8 cellular contexts compared by ENCODE assay signal in the genomic region with DNA sequence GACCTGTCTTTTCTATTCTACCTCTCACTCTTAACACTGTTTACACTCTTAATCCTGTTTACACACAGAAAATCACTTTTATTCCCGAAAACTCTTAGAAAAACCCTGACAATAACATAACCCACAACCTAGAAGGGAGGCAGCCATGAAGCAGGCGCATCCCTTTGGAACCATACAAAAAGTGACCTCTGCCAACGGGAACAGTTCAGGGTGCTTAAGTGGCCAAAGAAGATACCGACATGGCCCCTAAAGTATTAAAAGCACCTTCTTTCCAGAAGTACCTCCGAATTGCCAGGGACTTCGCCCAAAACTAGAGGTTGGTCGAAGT. TPM values are rescaled to one million over a fixed set of nuclear protein-coding genes. Genes with fewer than 3 reads are reported as not detected.
DNase-seq lines count a peak whose midpoint lies in the region; ATAC-seq lines count a peak whose summit lies in the region.

No MANE protein-coding gene starts in this region.

- no peaks in the 10 kb centered on the region for H3K27me3 ChIP-seq in iPS DF 6.9 (ENCODE audit: control insufficient read depth, insufficient read depth, low read length)

- CTCF ChIA-PET in activated CD8-positive, alpha-beta memory T cell treated with anti-CD3 and anti-CD28 coated beads, Interleukin-2, amount 10 ng/mL, durations not matched to agents 7 days and 5 days (lab: Charles Lee), result interaction anchor here (1.0 kb wide), 1 partner anchor 13 kb away, joined by 4 read pairs; no protein-coding TSS in a partner anchor
- CTCF ChIA-PET in activated CD8-positive, alpha-beta T cell treated with anti-CD3 and anti-CD28 coated beads, Interleukin-2, amount 10 ng/mL, durations not matched to agents 7 days and 5 days (lab: Charles Lee), result no interaction called here

- peak overlapping the region; percentile 98 for H3K27ac Mint-ChIP-seq in activated CD8-positive, alpha-beta memory T cell treated with anti-CD3 and anti-CD28 coated beads, Interleukin-2, amount 10 ng/mL, durations not matched to agents 7 days and 5 days
- peak overlapping the region; percentile 97 for H3K27ac Mint-ChIP-seq in activated CD8-positive, alpha-beta T cell treated with anti-CD3 and anti-CD28 coated beads, Interleukin-2, amount 10 ng/mL, durations not matched to agents 7 days and 5 days
- peak overlapping the region; percentile 96 for H3K27ac Mint-ChIP-seq in stimulated activated naive B cell treated with anti-CD40 and anti-IgM and Interleukin-4, amounts not matched to agents 10 μg/mL and 1 μg/mL and 100 μg/mL, for 72 hours

- H3K4me3 Mint-ChIP-seq in activated CD8-positive, alpha-beta memory T cell treated with anti-CD3 and anti-CD28 coated beads, Interleukin-2, amount 10 ng/mL, durations not matched to agents 7 days and 5 days, result peak overlapping the region; percentile 97
- H3K4me3 Mint-ChIP-seq in activated CD8-positive, alpha-beta T cell treated with anti-CD3 and anti-CD28 coated beads, Interleukin-2, amount 10 ng/mL, durations not matched to agents 7 days and 5 days, result peak overlapping the region; percentile 99
- peak overlapping the region; percentile 92 to 95 for H3K4me3 Mint-ChIP-seq in stimulated activated naive B cell treated with anti-CD40 and anti-IgM and Interleukin-4, amounts not matched to agents 10 μg/mL and 1 μg/mL and 100 μg/mL, for 72 hours

- H3K36me3 Mint-ChIP-seq in activated CD8-positive, alpha-beta memory T cell treated with anti-CD3 and anti-CD28 coated beads, Interleukin-2, amount 10 ng/mL, durations not matched to agents 7 days and 5 days, result peaks cover 18% of the 10 kb centered on the region
- peaks cover 23% of the 10 kb centered on the region for H3K36me3 Mint-ChIP-seq in activated CD8-positive, alpha-beta T cell treated with anti-CD3 and anti-CD28 coated beads, Interleukin-2, amount 10 ng/mL, durations not matched to agents 7 days and 5 days (ENCODE audit: low read depth)
- H3K36me3 Mint-ChIP-seq in stimulated activated naive B cell treated with anti-CD40 and anti-IgM and Interleukin-4, amounts not matched to agents 10 μg/mL and 1 μg/mL and 100 μg/mL, for 72 hours, result peaks cover 2 to 7% of the 10 kb centered on the region in 2 donors

- peaks cover 45% of the 10 kb centered on the region for H3K4me1 Mint-ChIP-seq in activated CD8-positive, alpha-beta memory T cell treated with anti-CD3 and anti-CD28 coated beads, Interleukin-2, amount 10 ng/mL, durations not matched to agents 7 days and 5 days
- peaks cover 39% of the 10 kb centered on the region for H3K4me1 Mint-ChIP-seq in activated CD8-positive, alpha-beta T cell treated with anti-CD3 and anti-CD28 coated beads, Interleukin-2, amount 10 ng/mL, durations not matched to agents 7 days and 5 days (ENCODE audit: low read depth)
- peaks cover 21 to 49% of the 10 kb centered on the region in 2 donors for H3K4me1 Mint-ChIP-seq in stimulated activated naive B cell treated with anti-CD40 and anti-IgM and Interleukin-4, amounts not matched to agents 10 μg/mL and 1 μg/mL and 100 μg/mL, for 72 hours

- H3K9me3 ChIP-seq in iPS DF 6.9 (ENCODE audit: control insufficient read depth, insufficient read depth, low read length), result no peaks in the 10 kb centered on the region

- POLR2A ChIA-PET in activated CD8-positive, alpha-beta T cell treated with anti-CD3 and anti-CD28 coated beads, Interleukin-2, amount 10 ng/mL, durations not matched to agents 7 days and 5 days (lab: Charles Lee), result no interaction called here

- DNase-seq in activated CD8-positive, alpha-beta memory T cell treated with anti-CD3 and anti-CD28 coated beads, Interleukin-2, amount 10 ng/mL, durations not matched to agents 7 days and 5 days, result no peak
- DNase-seq in activated CD8-positive, alpha-beta memory T cell treated with anti-CD3 and anti-CD28 coated beads, Interleukin-2, amount 50 U/mL, for 48 hours, result no peak
- no peak for DNase-seq in activated CD8-positive, alpha-beta T cell treated with anti-CD3 and anti-CD28 coated beads, Interleukin-2, amount 10 ng/mL, durations not matched to agents 7 days and 5 days
- DNase-seq in iPS DF 6.9 (ENCODE audit: low read depth, low spot score), result no peak
- no peak for DNase-seq in stimulated activated naive B cell treated with anti-CD40 and anti-IgM and Interleukin-4, amounts not matched to agents 10 μg/mL and 1 μg/mL and 100 μg/mL, for 72 hours
- DNase-seq in H4 (ENCODE audit: low spot score), result no peak
- no peak for DNase-seq in COLO668 (lab: John Stamatoyannopoulos, UW; ENCODE audit: unreplicated experiment)

- H3K9me3 Mint-ChIP-seq in activated CD8-positive, alpha-beta memory T cell treated with anti-CD3 and anti-CD28 coated beads, Interleukin-2, amount 10 ng/mL, durations not matched to agents 7 days and 5 days (ENCODE audit: low read depth), result no peaks in the 10 kb centered on the region
- H3K9me3 Mint-ChIP-seq in activated CD8-positive, alpha-beta T cell treated with anti-CD3 and anti-CD28 coated beads, Interleukin-2, amount 10 ng/mL, durations not matched to agents 7 days and 5 days (ENCODE audit: insufficient read depth), result no peaks in the 10 kb centered on the region
- no peaks in the 10 kb centered on the region for H3K9me3 Mint-ChIP-seq in stimulated activated naive B cell treated with anti-CD40 and anti-IgM and Interleukin-4, amounts not matched to agents 10 μg/mL and 1 μg/mL and 100 μg/mL, for 72 hours

- H3K4me3 ChIP-seq in iPS DF 6.9 (ENCODE audit: low read length), result peak overlapping the region; percentile 91

- 100% methylated on average over 1 of the region's 7 CpGs for WGBS in iPS DF 6.9 (ENCODE audit: insufficient coverage, insufficient read length)

- H3K27ac ChIP-seq in iPS DF 6.9 (ENCODE audit: low read length), result no peak overlapping the region

- no peaks in the 10 kb centered on the region for H3K36me3 ChIP-seq in iPS DF 6.9 (ENCODE audit: control insufficient read depth, insufficient read depth, low read length)

- peak; percentile 6 for ATAC-seq in activated CD8-positive, alpha-beta memory T cell treated with anti-CD3 and anti-CD28 coated beads, Interleukin-2, amount 10 ng/mL, durations not matched to agents 7 days and 5 days
- ATAC-seq in HG03095 (IDR thresholded peaks at IDR 0.05; ENCODE audit: unreplicated experiment), result peak; percentile 11
- ATAC-seq in activated CD8-positive, alpha-beta T cell treated with anti-CD3 and anti-CD28 coated beads, Interleukin-2, amount 10 ng/mL, durations not matched to agents 7 days and 5 days, result peak; percentile 9
- peak; percentile 13 to 17 for ATAC-seq in stimulated activated naive B cell treated with anti-CD40 and anti-IgM and Interleukin-4, amounts not matched to agents 10 μg/mL and 1 μg/mL and 100 μg/mL, for 72 hours (replicated peaks)

- H3K4me1 ChIP-seq in iPS DF 6.9 (ENCODE audit: control insufficient read depth, insufficient read depth, low read length), result no peaks in the 10 kb centered on the region

- H3K27me3 Mint-ChIP-seq in activated CD8-positive, alpha-beta memory T cell treated with anti-CD3 and anti-CD28 coated beads, Interleukin-2, amount 10 ng/mL, durations not matched to agents 7 days and 5 days, result no peaks in the 10 kb centered on the region
- H3K27me3 Mint-ChIP-seq in activated CD8-positive, alpha-beta T cell treated with anti-CD3 and anti-CD28 coated beads, Interleukin-2, amount 10 ng/mL, durations not matched to agents 7 days and 5 days (ENCODE audit: low read depth), result no peaks in the 10 kb centered on the region
- no peaks in the 10 kb centered on the region for H3K27me3 Mint-ChIP-seq in stimulated activated naive B cell treated with anti-CD40 and anti-IgM and Interleukin-4, amounts not matched to agents 10 μg/mL and 1 μg/mL and 100 μg/mL, for 72 hours

RNA-seq across cellular contexts. Expression of a gene that starts 0.5 kb away (rescaled TPM):
- total RNA-seq in activated CD8-positive, alpha-beta memory T cell treated with anti-CD3 and anti-CD28 coated beads, Interleukin-2, amount 10 ng/mL, durations not matched to agents 7 days and 5 days, result 10 to 100 TPM; 12.8 to 15.1 TPM
- 10 to 100 TPM; 14.0 to 14.2 TPM for total RNA-seq in activated CD8-positive, alpha-beta T cell treated with anti-CD3 and anti-CD28 coated beads, Interleukin-2, amount 10 ng/mL, durations not matched to agents 7 days and 5 days
- 9.9 and 11.1 TPM in 2 replicates for total RNA-seq in H4 (2014; rRNA removed; shearing (Covaris generic))

RNA-seq across cellular contexts. Expression of a gene that starts 0.6 kb away (rescaled TPM):
- total RNA-seq in activated CD8-positive, alpha-beta memory T cell treated with anti-CD3 and anti-CD28 coated beads, Interleukin-2, amount 10 ng/mL, durations not matched to agents 7 days and 5 days, result 10 to 100 TPM; 17.8 to 18.0 TPM
- 10 to 100 TPM; 18.2 to 18.9 TPM for total RNA-seq in activated CD8-positive, alpha-beta T cell treated with anti-CD3 and anti-CD28 coated beads, Interleukin-2, amount 10 ng/mL, durations not matched to agents 7 days and 5 days
- 16.1 and 22.8 TPM in 2 replicates for total RNA-seq in H4 (2014; rRNA removed; shearing (Covaris generic))

RNA-seq across cellular contexts. Expression of a gene that starts 37.2 kb away (rescaled TPM):
- total RNA-seq in activated CD8-positive, alpha-beta memory T cell treated with anti-CD3 and anti-CD28 coated beads, Interleukin-2, amount 10 ng/mL, durations not matched to agents 7 days and 5 days, result not detected
- total RNA-seq in activated CD8-positive, alpha-beta T cell treated with anti-CD3 and anti-CD28 coated beads, Interleukin-2, amount 10 ng/mL, durations not matched to agents 7 days and 5 days, result not detected
- not detected in 2 replicates for total RNA-seq in H4 (2014; rRNA removed; shearing (Covaris generic))
